1 cellular context compared by ENCODE assay signal in genomic region chr18:25737710-25738251, GRCh38.
TF ChIP-seq lines count a peak whose summit lies in the region.

No MANE protein-coding gene starts in this region.

TF ChIP-seq in HCT116, 20 proteins besides CTCF, POLR2A, EP300 and RAD21 (continued from another document):
- TF ChIP-seq, protein P1, sequence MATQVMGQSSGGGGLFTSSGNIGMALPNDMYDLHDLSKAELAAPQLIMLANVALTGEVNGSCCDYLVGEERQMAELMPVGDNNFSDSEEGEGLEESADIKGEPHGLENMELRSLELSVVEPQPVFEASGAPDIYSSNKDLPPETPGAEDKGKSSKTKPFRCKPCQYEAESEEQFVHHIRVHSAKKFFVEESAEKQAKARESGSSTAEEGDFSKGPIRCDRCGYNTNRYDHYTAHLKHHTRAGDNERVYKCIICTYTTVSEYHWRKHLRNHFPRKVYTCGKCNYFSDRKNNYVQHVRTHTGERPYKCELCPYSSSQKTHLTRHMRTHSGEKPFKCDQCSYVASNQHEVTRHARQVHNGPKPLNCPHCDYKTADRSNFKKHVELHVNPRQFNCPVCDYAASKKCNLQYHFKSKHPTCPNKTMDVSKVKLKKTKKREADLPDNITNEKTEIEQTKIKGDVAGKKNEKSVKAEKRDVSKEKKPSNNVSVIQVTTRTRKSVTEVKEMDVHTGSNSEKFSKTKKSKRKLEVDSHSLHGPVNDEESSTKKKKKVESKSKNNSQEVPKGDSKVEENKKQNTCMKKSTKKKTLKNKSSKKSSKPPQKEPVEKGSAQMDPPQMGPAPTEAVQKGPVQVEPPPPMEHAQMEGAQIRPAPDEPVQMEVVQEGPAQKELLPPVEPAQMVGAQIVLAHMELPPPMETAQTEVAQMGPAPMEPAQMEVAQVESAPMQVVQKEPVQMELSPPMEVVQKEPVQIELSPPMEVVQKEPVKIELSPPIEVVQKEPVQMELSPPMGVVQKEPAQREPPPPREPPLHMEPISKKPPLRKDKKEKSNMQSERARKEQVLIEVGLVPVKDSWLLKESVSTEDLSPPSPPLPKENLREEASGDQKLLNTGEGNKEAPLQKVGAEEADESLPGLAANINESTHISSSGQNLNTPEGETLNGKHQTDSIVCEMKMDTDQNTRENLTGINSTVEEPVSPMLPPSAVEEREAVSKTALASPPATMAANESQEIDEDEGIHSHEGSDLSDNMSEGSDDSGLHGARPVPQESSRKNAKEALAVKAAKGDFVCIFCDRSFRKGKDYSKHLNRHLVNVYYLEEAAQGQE (IDR thresholded peaks at IDR 0.05; ENCODE audit: low read depth), result no peak
- TF ChIP-seq YY1 (IDR thresholded peaks at IDR 0.05; ENCODE audit: extremely low read depth, insufficient replicate concordance, low read depth, low read length), result no peak
- no peak for TF ChIP-seq POLR2AphosphoS5 (IDR thresholded peaks at IDR 0.05; ENCODE audit: low read depth, low read length)
